In genomic region chr10:11261687-11262086, GRCh38 we compare ENCODE assay signal across 13 cellular contexts.
DNase-seq lines count a peak whose midpoint lies in the region; ATAC-seq and TF ChIP-seq lines count a peak whose summit lies in the region.
"Had no signal": no experiment of that assay in that cellular context is flagged by ENCODE, and none has a peak within 500 bp of the region (broad histone marks: within the 10 kb centered on the region; RNA-seq: fewer than 3 reads in every experiment).

No MANE protein-coding gene starts in this region.

- DNase-seq in activated T-helper 2 cell treated with anti-CD3 and anti-CD28 coated beads, Interferon-gamma antibody, Interleukin-2, Interleukin-4, amounts not matched to agents 10 μg/mL and 5 μg/mL and 100 μg/mL, durations not matched to agents 14 hours and 24 hours and 36 hours (ENCODE audit: low spot score), result no peak
- DNase-seq in naive thymus-derived CD8-positive, alpha-beta T cell, result no peak
- DNase-seq in NCI-H1930 (lab: John Stamatoyannopoulos, UW), result no peak
- DNase-seq in stimulated activated CD4-positive, alpha-beta T cell treated with anti-CD3 and anti-CD28 coated beads, Interleukin-1b, Interleukin-23, amount 100 ng/mL, for 48 hours, result no peak
- DNase-seq in tibial artery, result no peak
- no peak for DNase-seq in LoVo (ENCODE audit: low spot score)
- DNase-seq: brain microvascular endothelial cell; MG63; NCI-H510A; SIG-M5; stimulated activated naive CD4-positive, alpha-beta T cell had no signal

- intact Hi-C loops in activated T-helper 2 cell treated with anti-CD3 and anti-CD28 coated beads, Interferon-gamma antibody, Interleukin-2, Interleukin-4, amounts not matched to agents 10 μg/mL and 5 μg/mL and 100 μg/mL, durations not matched to agents 14 hours and 24 hours and 36 hours (cut with micrococcal nuclease), result loop anchor here (2.0 kb wide), 1 partner anchor 17 kb away; no protein-coding TSS in a partner anchor
- intact Hi-C loops in tibial artery (cut with DNase I; ENCODE audit: low total_unique reads), result no loop called here

- peaks cover 93% of the 10 kb centered on the region for H3K36me3 Mint-ChIP-seq in activated T-helper 2 cell treated with anti-CD3 and anti-CD28 coated beads, Interferon-gamma antibody, Interleukin-2, Interleukin-4, amounts not matched to agents 10 μg/mL and 5 μg/mL and 100 μg/mL, durations not matched to agents 14 hours and 24 hours and 36 hours (ENCODE audit: low read depth)
- H3K36me3 Mint-ChIP-seq in naive thymus-derived CD8-positive, alpha-beta T cell, result peaks cover 6 to 97% (median 35%) of the 10 kb centered on the region in 3 donors

- H3K36me3 ChIP-seq in tibial artery, result peaks cover 15 to 32% (median 30%) of the 10 kb centered on the region in 3 donors
- H3K36me3 ChIP-seq: brain microvascular endothelial cell, MG63 had no signal

- no peak overlapping the region for H3K4me3 Mint-ChIP-seq in activated T-helper 2 cell treated with anti-CD3 and anti-CD28 coated beads, Interferon-gamma antibody, Interleukin-2, Interleukin-4, amounts not matched to agents 10 μg/mL and 5 μg/mL and 100 μg/mL, durations not matched to agents 14 hours and 24 hours and 36 hours (ENCODE audit: low read depth)
- H3K4me3 Mint-ChIP-seq in naive thymus-derived CD8-positive, alpha-beta T cell, result peak overlapping the region in 3 of 10 donors; percentile 1 to 36 (median 8)

- no peak overlapping the region for H3K4me3 ChIP-seq in tibial artery
- H3K4me3 ChIP-seq: MG63 had no signal

- POLR2A ChIA-PET in naive thymus-derived CD8-positive, alpha-beta T cell (lab: Charles Lee), result no interaction called here

- no peaks in the 10 kb centered on the region for H3K27me3 ChIP-seq in tibial artery
- H3K27me3 ChIP-seq: brain microvascular endothelial cell, MG63 had no signal

- no peaks in the 10 kb centered on the region for H3K9me3 ChIP-seq in tibial artery
- H3K9me3 ChIP-seq: MG63 had no signal

- peak overlapping the region in 1 of 2 donors; percentile 2 for H3K27ac ChIP-seq in tibial artery
- H3K27ac ChIP-seq: brain microvascular endothelial cell had no signal

- peaks cover 52% of the 10 kb centered on the region for H3K4me1 Mint-ChIP-seq in activated T-helper 2 cell treated with anti-CD3 and anti-CD28 coated beads, Interferon-gamma antibody, Interleukin-2, Interleukin-4, amounts not matched to agents 10 μg/mL and 5 μg/mL and 100 μg/mL, durations not matched to agents 14 hours and 24 hours and 36 hours (ENCODE audit: low read depth)
- peaks cover 36 to 97% (median 82%) of the 10 kb centered on the region in 4 donors for H3K4me1 Mint-ChIP-seq in naive thymus-derived CD8-positive, alpha-beta T cell

- peaks cover 0 to 14% (median 8%) of the 10 kb centered on the region in 4 donors for H3K4me1 ChIP-seq in tibial artery

- no peak for TF ChIP-seq CTCF in tibial artery (IDR thresholded peaks at IDR 0.05)

- no peaks in the 10 kb centered on the region for H3K27me3 Mint-ChIP-seq in activated T-helper 2 cell treated with anti-CD3 and anti-CD28 coated beads, Interferon-gamma antibody, Interleukin-2, Interleukin-4, amounts not matched to agents 10 μg/mL and 5 μg/mL and 100 μg/mL, durations not matched to agents 14 hours and 24 hours and 36 hours (ENCODE audit: low read depth)
- no peaks in the 10 kb centered on the region for H3K27me3 Mint-ChIP-seq in naive thymus-derived CD8-positive, alpha-beta T cell

- H3K27ac Mint-ChIP-seq in activated T-helper 2 cell treated with anti-CD3 and anti-CD28 coated beads, Interferon-gamma antibody, Interleukin-2, Interleukin-4, amounts not matched to agents 10 μg/mL and 5 μg/mL and 100 μg/mL, durations not matched to agents 14 hours and 24 hours and 36 hours, result peak overlapping the region; percentile 67
- H3K27ac Mint-ChIP-seq in naive thymus-derived CD8-positive, alpha-beta T cell, result peak overlapping the region; percentile 23 to 88 (median 78)

- no peaks in the 10 kb centered on the region for H3K9me3 Mint-ChIP-seq in activated T-helper 2 cell treated with anti-CD3 and anti-CD28 coated beads, Interferon-gamma antibody, Interleukin-2, Interleukin-4, amounts not matched to agents 10 μg/mL and 5 μg/mL and 100 μg/mL, durations not matched to agents 14 hours and 24 hours and 36 hours
- H3K9me3 Mint-ChIP-seq in naive thymus-derived CD8-positive, alpha-beta T cell, result no peaks in the 10 kb centered on the region

- ATAC-seq in GM18502 (IDR thresholded peaks at IDR 0.05; ENCODE audit: poor library complexity, unreplicated experiment) (peak; percentile 43), HG02623 (IDR thresholded peaks at IDR 0.05; ENCODE audit: unreplicated experiment) (peak; percentile 29)
- no peak for ATAC-seq in naive thymus-derived CD8-positive, alpha-beta T cell

Comparison
In these comparisons a context has a peak if more than half of its experiments do, and no peak if none do; other contexts are left out.
1. ATAC-seq: peak in GM18502 (single experiment) and HG02623 (single experiment); none in naive thymus-derived CD8-positive, alpha-beta T cell (0 of 2).